Comparison of ENCODE assay signal across 11 cellular contexts in genomic region chr20:53871541-53871940, GRCh38.
DNase-seq lines count a peak whose midpoint lies in the region; ATAC-seq and TF ChIP-seq lines count a peak whose summit lies in the region.
"Had no signal": no experiment of that assay in that cellular context is flagged by ENCODE, and none has a peak within 500 bp of the region (broad histone marks: within the 10 kb centered on the region; RNA-seq: fewer than 3 reads in every experiment).

No MANE protein-coding gene starts in this region.

- intact Hi-C loops in right lobe of liver (cut with DNase I): no loop called here

- no peak for TF ChIP-seq POLR2A in right lobe of liver (IDR thresholded peaks at IDR 0.05)

- peaks cover 0 to 46% (median 20%) of the 10 kb centered on the region in 4 donors for H3K4me1 ChIP-seq in right lobe of liver

- ATAC-seq in activated T-cell treated with anti-CD3 and anti-CD28 coated beads, Interleukin-2, amount 50 U/mL, for 72 hours (replicated peaks in 1 of 2): no peak
- no peak for ATAC-seq in activated T-cell treated with anti-CD3 and anti-CD28 coated beads, Interleukin-2, amount 50 U/mL, for 4 hours
- ATAC-seq in right lobe of liver (no peak), esophagus mucosa (no peak), GM21528 (IDR thresholded peaks at IDR 0.05; ENCODE audit: low FRiP score, unreplicated experiment) (no peak)
- ATAC-seq in stimulated activated naive CD8-positive, alpha-beta T cell treated with anti-CD3 and anti-CD28 coated beads, Interleukin-15, amount 100 ng/mL, for 72 hours: no peak
- ATAC-seq: HCT116 had no signal

- H3K4me1 Mint-ChIP-seq in activated T-cell treated with anti-CD3 and anti-CD28 coated beads, Interleukin-2, amount 50 U/mL, for 72 hours (ENCODE audit: low read depth): peaks cover 74% of the 10 kb centered on the region
- peaks cover 59% of the 10 kb centered on the region for H3K4me1 Mint-ChIP-seq in activated T-cell treated with anti-CD3 and anti-CD28 coated beads, Interleukin-2, amount 50 U/mL, for 4 hours (ENCODE audit: low read depth)
- peaks cover 75% of the 10 kb centered on the region for H3K4me1 Mint-ChIP-seq in stimulated activated naive CD8-positive, alpha-beta T cell treated with anti-CD3 and anti-CD28 coated beads, Interleukin-15, amount 100 ng/mL, for 72 hours

- no peak overlapping the region for H3K4me3 ChIP-seq in right lobe of liver
- no peak overlapping the region for H3K4me3 ChIP-seq in WERI-Rb-1 (ENCODE audit: low read depth, low read length)
- H3K4me3 ChIP-seq: upper lobe of left lung had no signal

- no peaks in the 10 kb centered on the region for H3K9me3 Mint-ChIP-seq in activated T-cell treated with anti-CD3 and anti-CD28 coated beads, Interleukin-2, amount 50 U/mL, for 72 hours
- H3K9me3 Mint-ChIP-seq in activated T-cell treated with anti-CD3 and anti-CD28 coated beads, Interleukin-2, amount 50 U/mL, for 4 hours: no peaks in the 10 kb centered on the region
- H3K9me3 Mint-ChIP-seq in stimulated activated naive CD8-positive, alpha-beta T cell treated with anti-CD3 and anti-CD28 coated beads, Interleukin-15, amount 100 ng/mL, for 72 hours: no peaks in the 10 kb centered on the region

- DNase-seq in activated T-cell treated with anti-CD3 and anti-CD28 coated beads, Interleukin-2, amount 50 U/mL, for 72 hours: no peak
- no peak for DNase-seq in activated T-cell treated with anti-CD3 and anti-CD28 coated beads, Interleukin-2, amount 50 U/mL, for 4 hours
- DNase-seq in right lobe of liver: no peak
- DNase-seq in stimulated activated naive CD8-positive, alpha-beta T cell treated with anti-CD3 and anti-CD28 coated beads, Interleukin-15, amount 100 ng/mL, for 72 hours: no peak
- no peak for DNase-seq in WERI-Rb-1
- DNase-seq: NCI-H1105, upper lobe of left lung had no signal

- H3K27me3 ChIP-seq in right lobe of liver (no peaks in the 10 kb centered on the region), WERI-Rb-1 (ENCODE audit: insufficient read depth, low read depth, severe bottlenecking) (no peaks in the 10 kb centered on the region)
- H3K27me3 ChIP-seq: upper lobe of left lung had no signal

- WGBS in right lobe of liver (ENCODE audit: insufficient coverage, low coverage, low lambda C conversion rate, missing lambda C conversion rate): 36% methylated on average over 3 of the region's 3 CpGs

- H3K27me3 Mint-ChIP-seq in activated T-cell treated with anti-CD3 and anti-CD28 coated beads, Interleukin-2, amount 50 U/mL, for 72 hours (ENCODE audit: low read depth): no peaks in the 10 kb centered on the region
- no peaks in the 10 kb centered on the region for H3K27me3 Mint-ChIP-seq in activated T-cell treated with anti-CD3 and anti-CD28 coated beads, Interleukin-2, amount 50 U/mL, for 4 hours (ENCODE audit: low read depth)
- H3K27me3 Mint-ChIP-seq in stimulated activated naive CD8-positive, alpha-beta T cell treated with anti-CD3 and anti-CD28 coated beads, Interleukin-15, amount 100 ng/mL, for 72 hours: no peaks in the 10 kb centered on the region

- no peaks in the 10 kb centered on the region for H3K9me3 ChIP-seq in right lobe of liver
- no peaks in the 10 kb centered on the region for H3K9me3 ChIP-seq in WERI-Rb-1 (ENCODE audit: severe bottlenecking)
- H3K9me3 ChIP-seq: upper lobe of left lung had no signal

- no peak for TF ChIP-seq CTCF in VCaP (conservative IDR thresholded peaks at IDR 0.05)
- no peak for TF ChIP-seq CTCF in right lobe of liver (IDR thresholded peaks at IDR 0.05)
- TF ChIP-seq CTCF in WERI-Rb-1 (IDR thresholded peaks at IDR 0.05; ENCODE audit: low read depth, low read length): no peak

- H3K36me3 ChIP-seq in right lobe of liver: no peaks in the 10 kb centered on the region
- no peaks in the 10 kb centered on the region for H3K36me3 ChIP-seq in WERI-Rb-1
- H3K36me3 ChIP-seq: upper lobe of left lung had no signal

- H3K4me3 Mint-ChIP-seq in activated T-cell treated with anti-CD3 and anti-CD28 coated beads, Interleukin-2, amount 50 U/mL, for 72 hours: peak overlapping the region; percentile 81 to 89
- no peak overlapping the region for H3K4me3 Mint-ChIP-seq in activated T-cell treated with anti-CD3 and anti-CD28 coated beads, Interleukin-2, amount 50 U/mL, for 4 hours
- peak overlapping the region; percentile 80 to 83 for H3K4me3 Mint-ChIP-seq in stimulated activated naive CD8-positive, alpha-beta T cell treated with anti-CD3 and anti-CD28 coated beads, Interleukin-15, amount 100 ng/mL, for 72 hours

- H3K27ac ChIP-seq in VCaP: peak overlapping the region; percentile 88
- H3K27ac ChIP-seq in right lobe of liver: peak overlapping the region in 2 of 3 donors; percentile 63 to 65
- no peak overlapping the region for H3K27ac ChIP-seq in WERI-Rb-1

- peak overlapping the region; percentile 95 for H3K27ac Mint-ChIP-seq in activated T-cell treated with anti-CD3 and anti-CD28 coated beads, Interleukin-2, amount 50 U/mL, for 72 hours
- H3K27ac Mint-ChIP-seq in stimulated activated naive CD8-positive, alpha-beta T cell treated with anti-CD3 and anti-CD28 coated beads, Interleukin-15, amount 100 ng/mL, for 72 hours: peak overlapping the region; percentile 84 to 94

- H3K36me3 Mint-ChIP-seq in activated T-cell treated with anti-CD3 and anti-CD28 coated beads, Interleukin-2, amount 50 U/mL, for 72 hours (ENCODE audit: insufficient read depth in 2 of 2): no peaks in the 10 kb centered on the region
- no peaks in the 10 kb centered on the region for H3K36me3 Mint-ChIP-seq in activated T-cell treated with anti-CD3 and anti-CD28 coated beads, Interleukin-2, amount 50 U/mL, for 4 hours (ENCODE audit: insufficient read depth)
